In the genomic region with DNA sequence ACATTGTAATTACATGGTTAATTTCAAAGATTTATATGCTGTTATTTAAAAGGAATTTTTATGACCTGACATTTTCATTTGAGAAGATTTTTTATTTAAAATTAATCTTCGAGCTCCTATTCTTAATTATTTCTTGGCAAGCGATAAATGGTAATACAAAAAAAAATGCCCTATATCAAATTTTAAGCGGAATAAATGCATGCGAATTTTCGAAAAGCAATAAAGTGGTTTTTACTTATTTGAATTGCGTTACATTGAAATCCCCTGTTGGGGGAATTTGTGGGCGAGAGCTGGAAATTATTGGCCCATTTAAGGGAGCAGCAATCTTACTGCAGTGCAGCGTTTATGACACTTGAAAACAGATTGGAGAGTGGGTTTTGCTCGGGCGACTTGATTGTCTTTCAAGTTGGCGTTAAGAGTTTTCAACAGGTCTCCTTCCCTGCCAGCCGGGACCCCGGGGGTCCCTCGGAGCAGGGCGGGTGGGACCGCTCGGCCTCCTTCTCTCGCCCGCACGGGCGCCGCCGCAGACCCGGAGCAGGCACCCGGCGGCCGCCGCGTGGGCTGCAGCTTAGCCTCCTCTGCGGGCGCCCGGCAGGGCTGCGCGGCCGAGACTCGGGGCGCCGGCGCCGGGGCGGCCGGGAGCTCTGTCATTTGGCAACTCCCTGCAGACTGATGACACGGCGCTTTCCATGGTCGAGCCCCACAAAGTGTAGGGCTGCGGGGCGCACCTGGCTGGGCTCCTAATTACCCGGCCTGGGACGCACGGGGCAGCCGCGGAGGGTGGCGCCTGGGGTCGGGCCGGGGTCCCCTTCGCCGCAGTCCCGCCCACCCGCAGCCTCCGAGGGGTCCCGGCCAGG, we compare ENCODE assay signal across 1 cellular context.
TF ChIP-seq lines count a peak whose summit lies in the region.

No MANE protein-coding gene starts in this region.

TF ChIP-seq in HepG2, 621 proteins besides CTCF, POLR2A, EP300 and RAD21 (continued from another document):
- TF ChIP-seq, protein P1, sequence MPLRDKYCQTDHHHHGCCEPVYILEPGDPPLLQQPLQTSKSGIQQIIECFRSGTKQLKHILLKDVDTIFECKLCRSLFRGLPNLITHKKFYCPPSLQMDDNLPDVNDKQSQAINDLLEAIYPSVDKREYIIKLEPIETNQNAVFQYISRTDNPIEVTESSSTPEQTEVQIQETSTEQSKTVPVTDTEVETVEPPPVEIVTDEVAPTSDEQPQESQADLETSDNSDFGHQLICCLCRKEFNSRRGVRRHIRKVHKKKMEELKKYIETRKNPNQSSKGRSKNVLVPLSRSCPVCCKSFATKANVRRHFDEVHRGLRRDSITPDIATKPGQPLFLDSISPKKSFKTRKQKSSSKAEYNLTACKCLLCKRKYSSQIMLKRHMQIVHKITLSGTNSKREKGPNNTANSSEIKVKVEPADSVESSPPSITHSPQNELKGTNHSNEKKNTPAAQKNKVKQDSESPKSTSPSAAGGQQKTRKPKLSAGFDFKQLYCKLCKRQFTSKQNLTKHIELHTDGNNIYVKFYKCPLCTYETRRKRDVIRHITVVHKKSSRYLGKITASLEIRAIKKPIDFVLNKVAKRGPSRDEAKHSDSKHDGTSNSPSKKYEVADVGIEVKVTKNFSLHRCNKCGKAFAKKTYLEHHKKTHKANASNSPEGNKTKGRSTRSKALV (CRISPR knock-in tag; IDR thresholded peaks at IDR 0.05), result 0 out of 2 replicates have a peak, but pooled peaks have one; percentile 19
- TF ChIP-seq ZNF777 (CRISPR knock-in tag; IDR thresholded peaks at IDR 0.05), result peak; percentile 49; the same call in 1 of the 2 replicates
- peak; percentile 96 for TF ChIP-seq CBX2 (IDR thresholded peaks at IDR 0.05; ENCODE audit: low read depth, low read length)
- 0 out of 2 replicates have a peak, but pooled peaks have one; percentile 43 for TF ChIP-seq CBX2 (CRISPR knock-in tag; IDR thresholded peaks at IDR 0.05; ENCODE audit: low read depth)
